In the genomic region with DNA sequence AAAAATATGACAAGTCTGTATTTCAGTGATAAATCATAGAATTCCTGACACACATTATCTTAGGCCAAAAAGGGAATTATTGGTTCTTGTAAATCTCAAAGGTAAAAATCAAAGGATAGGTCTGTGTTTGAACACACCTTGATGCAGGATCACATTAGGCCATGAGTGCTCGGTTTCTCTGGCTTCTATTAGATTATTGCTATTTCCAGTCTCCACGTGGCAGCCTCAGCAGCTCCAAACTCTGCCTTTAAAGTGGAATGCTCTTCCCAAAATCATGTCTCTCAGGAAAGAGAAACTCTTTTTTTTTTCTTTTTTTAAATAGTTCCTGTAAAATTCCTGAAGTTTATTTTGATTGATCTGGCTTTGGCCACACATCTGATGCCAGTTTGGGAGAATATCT, we compare ENCODE assay signal across 2 cellular contexts.
TF ChIP-seq lines count a peak whose summit lies in the region.

No MANE protein-coding gene starts in this region.

TF ChIP-seq in SK-N-SH, 30 proteins besides CTCF, POLR2A, EP300 and RAD21:
- TF ChIP-seq, protein P1, sequence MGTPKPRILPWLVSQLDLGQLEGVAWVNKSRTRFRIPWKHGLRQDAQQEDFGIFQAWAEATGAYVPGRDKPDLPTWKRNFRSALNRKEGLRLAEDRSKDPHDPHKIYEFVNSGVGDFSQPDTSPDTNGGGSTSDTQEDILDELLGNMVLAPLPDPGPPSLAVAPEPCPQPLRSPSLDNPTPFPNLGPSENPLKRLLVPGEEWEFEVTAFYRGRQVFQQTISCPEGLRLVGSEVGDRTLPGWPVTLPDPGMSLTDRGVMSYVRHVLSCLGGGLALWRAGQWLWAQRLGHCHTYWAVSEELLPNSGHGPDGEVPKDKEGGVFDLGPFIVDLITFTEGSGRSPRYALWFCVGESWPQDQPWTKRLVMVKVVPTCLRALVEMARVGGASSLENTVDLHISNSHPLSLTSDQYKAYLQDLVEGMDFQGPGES (IDR thresholded peaks at IDR 0.05; ENCODE audit: low read depth, low read length): no peak
- no peak for TF ChIP-seq RXRA (IDR thresholded peaks at IDR 0.05; ENCODE audit: borderline replicate concordance, low read depth)
- TF ChIP-seq, protein P2, sequence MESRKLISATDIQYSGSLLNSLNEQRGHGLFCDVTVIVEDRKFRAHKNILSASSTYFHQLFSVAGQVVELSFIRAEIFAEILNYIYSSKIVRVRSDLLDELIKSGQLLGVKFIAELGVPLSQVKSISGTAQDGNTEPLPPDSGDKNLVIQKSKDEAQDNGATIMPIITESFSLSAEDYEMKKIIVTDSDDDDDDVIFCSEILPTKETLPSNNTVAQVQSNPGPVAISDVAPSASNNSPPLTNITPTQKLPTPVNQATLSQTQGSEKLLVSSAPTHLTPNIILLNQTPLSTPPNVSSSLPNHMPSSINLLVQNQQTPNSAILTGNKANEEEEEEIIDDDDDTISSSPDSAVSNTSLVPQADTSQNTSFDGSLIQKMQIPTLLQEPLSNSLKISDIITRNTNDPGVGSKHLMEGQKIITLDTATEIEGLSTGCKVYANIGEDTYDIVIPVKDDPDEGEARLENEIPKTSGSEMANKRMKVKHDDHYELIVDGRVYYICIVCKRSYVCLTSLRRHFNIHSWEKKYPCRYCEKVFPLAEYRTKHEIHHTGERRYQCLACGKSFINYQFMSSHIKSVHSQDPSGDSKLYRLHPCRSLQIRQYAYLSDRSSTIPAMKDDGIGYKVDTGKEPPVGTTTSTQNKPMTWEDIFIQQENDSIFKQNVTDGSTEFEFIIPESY (IDR thresholded peaks at IDR 0.05; ENCODE audit: borderline replicate concordance, low read depth): no peak

TF ChIP-seq in SK-N-SH treated with all-trans-retinoic acid at 6 μM for 48 hours, 23 proteins besides CTCF, POLR2A, EP300 and RAD21:
- TF ChIP-seq, protein P3, sequence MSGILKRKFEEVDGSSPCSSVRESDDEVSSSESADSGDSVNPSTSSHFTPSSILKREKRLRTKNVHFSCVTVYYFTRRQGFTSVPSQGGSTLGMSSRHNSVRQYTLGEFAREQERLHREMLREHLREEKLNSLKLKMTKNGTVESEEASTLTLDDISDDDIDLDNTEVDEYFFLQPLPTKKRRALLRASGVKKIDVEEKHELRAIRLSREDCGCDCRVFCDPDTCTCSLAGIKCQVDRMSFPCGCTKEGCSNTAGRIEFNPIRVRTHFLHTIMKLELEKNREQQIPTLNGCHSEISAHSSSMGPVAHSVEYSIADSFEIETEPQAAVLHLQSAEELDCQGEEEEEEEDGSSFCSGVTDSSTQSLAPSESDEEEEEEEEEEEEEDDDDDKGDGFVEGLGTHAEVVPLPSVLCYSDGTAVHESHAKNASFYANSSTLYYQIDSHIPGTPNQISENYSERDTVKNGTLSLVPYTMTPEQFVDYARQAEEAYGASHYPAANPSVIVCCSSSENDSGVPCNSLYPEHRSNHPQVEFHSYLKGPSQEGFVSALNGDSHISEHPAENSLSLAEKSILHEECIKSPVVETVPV (CRISPR knock-in tag; IDR thresholded peaks at IDR 0.05): no peak
- TF ChIP-seq POU6F1 (CRISPR knock-in tag; IDR thresholded peaks at IDR 0.05; ENCODE audit: borderline replicate concordance, low read depth): no peak
- no peak for TF ChIP-seq BACH2 (CRISPR knock-in tag; IDR thresholded peaks at IDR 0.05; ENCODE audit: borderline replicate concordance)
- TF ChIP-seq ARNTL (CRISPR knock-in tag; IDR thresholded peaks at IDR 0.05; ENCODE audit: borderline replicate concordance, low read depth): no peak
- no peak for TF ChIP-seq TOX (CRISPR knock-in tag; IDR thresholded peaks at IDR 0.05; ENCODE audit: borderline replicate concordance)
- TF ChIP-seq RARB (CRISPR knock-in tag; IDR thresholded peaks at IDR 0.05): no peak
- TF ChIP-seq PPARA (CRISPR knock-in tag; IDR thresholded peaks at IDR 0.05; ENCODE audit: borderline replicate concordance): no peak
- no peak for TF ChIP-seq ZC3H10 (CRISPR knock-in tag; IDR thresholded peaks at IDR 0.05)
- no peak for TF ChIP-seq CREB5 (CRISPR knock-in tag; IDR thresholded peaks at IDR 0.05; ENCODE audit: low read depth)
- TF ChIP-seq, protein P4, sequence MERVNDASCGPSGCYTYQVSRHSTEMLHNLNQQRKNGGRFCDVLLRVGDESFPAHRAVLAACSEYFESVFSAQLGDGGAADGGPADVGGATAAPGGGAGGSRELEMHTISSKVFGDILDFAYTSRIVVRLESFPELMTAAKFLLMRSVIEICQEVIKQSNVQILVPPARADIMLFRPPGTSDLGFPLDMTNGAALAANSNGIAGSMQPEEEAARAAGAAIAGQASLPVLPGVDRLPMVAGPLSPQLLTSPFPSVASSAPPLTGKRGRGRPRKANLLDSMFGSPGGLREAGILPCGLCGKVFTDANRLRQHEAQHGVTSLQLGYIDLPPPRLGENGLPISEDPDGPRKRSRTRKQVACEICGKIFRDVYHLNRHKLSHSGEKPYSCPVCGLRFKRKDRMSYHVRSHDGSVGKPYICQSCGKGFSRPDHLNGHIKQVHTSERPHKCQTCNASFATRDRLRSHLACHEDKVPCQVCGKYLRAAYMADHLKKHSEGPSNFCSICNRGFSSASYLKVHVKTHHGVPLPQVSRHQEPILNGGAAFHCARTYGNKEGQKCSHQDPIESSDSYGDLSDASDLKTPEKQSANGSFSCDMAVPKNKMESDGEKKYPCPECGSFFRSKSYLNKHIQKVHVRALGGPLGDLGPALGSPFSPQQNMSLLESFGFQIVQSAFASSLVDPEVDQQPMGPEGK (CRISPR knock-in tag; IDR thresholded peaks at IDR 0.05; ENCODE audit: borderline replicate concordance): no peak
- TF ChIP-seq OSR1 (CRISPR knock-in tag; IDR thresholded peaks at IDR 0.05): no peak
- TF ChIP-seq ZFP30 (CRISPR knock-in tag; IDR thresholded peaks at IDR 0.05): no peak
- TF ChIP-seq ZNF8 (CRISPR knock-in tag; IDR thresholded peaks at IDR 0.05): no peak
